In the genomic region with DNA sequence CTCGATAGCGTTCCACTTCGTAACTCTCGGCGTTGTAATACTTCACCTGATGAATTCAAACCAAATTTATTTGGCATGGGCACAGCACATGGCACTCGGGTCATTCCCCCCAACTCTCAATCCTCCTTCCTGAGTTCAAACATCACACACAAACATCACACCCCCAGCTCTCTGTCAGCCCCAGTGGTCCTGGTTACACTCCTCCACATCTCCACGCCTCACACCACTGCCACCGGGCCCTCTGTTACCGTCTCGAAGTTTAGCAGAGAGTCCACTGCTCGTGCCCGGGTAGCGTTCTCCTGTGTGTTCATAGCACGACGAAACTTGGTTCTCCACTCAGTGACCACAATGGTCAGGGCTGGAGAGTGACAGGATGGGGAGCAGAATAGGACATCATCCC, we compare ENCODE assay signal across 25 cellular contexts.
"Had no signal": no experiment of that assay in that cellular context is flagged by ENCODE, and none has a peak within 500 bp of the region (broad histone marks: within the 10 kb centered on the region; RNA-seq: fewer than 3 reads in every experiment).

No MANE protein-coding gene starts in this region.

- H3K27me3 Mint-ChIP-seq: activated B cell treated with CpG ODN at 0.5 μM for 24 hours; activated naive CD4-positive, alpha-beta T cell treated with anti-CD3 and anti-CD28 coated beads, Interleukin-2, amount 10 ng/mL, durations not matched to agents 7 days and 5 days; type B pancreatic cell had no signal

- H3K27me3 ChIP-seq: adrenal gland, breast epithelium, colonic mucosa, esophagus squamous epithelium, gastrocnemius medialis, testis had no signal

- FAIRE-seq: islet of Langerhans had no signal

- ATAC-seq: activated T-cell treated with anti-CD3 and anti-CD28 coated beads, Interleukin-2, amount 50 U/mL, for 4 hours; gastrocnemius medialis; left cardiac atrium; sciatic nerve had no signal

- H3K9me3 ChIP-seq: adrenal gland, breast epithelium, colonic mucosa, esophagus squamous epithelium, gastrocnemius medialis, testis had no signal

- DNase-seq: activated B cell treated with CpG ODN at 0.5 μM for 24 hours; activated CD4-positive, alpha-beta T cell treated with anti-CD3 and anti-CD28 coated beads for 4 hours; activated CD8-positive, alpha-beta memory T cell treated with anti-CD3 and anti-CD28 coated beads, Interleukin-2, amount 50 U/mL, for 48 hours; activated naive CD4-positive, alpha-beta T cell treated with anti-CD3 and anti-CD28 coated beads, Interleukin-2, amount 10 ng/mL, durations not matched to agents 7 days and 5 days; activated T-cell treated with anti-CD3 and anti-CD28 coated beads, Interleukin-2, amount 50 U/mL, for 4 hours; adrenal gland; colonic mucosa; esophagus squamous epithelium; gastrocnemius medialis; head of caudate nucleus; hypothalamus; left cardiac atrium; mesenchymal stem cell; nucleus accumbens; stimulated activated CD4-positive, alpha-beta T cell treated with anti-CD3 and anti-CD28 coated beads, Interleukin-15, amount 100 ng/mL, for 24 hours; stimulated activated naive CD4-positive, alpha-beta T cell; T1000; testis had no signal

- H3K9me3 Mint-ChIP-seq: activated B cell treated with CpG ODN at 0.5 μM for 24 hours; activated naive CD4-positive, alpha-beta T cell treated with anti-CD3 and anti-CD28 coated beads, Interleukin-2, amount 10 ng/mL, durations not matched to agents 7 days and 5 days; activated T-cell treated with anti-CD3 and anti-CD28 coated beads, Interleukin-2, amount 50 U/mL, for 4 hours; nephron; T-helper 1 cell treated with Interleukin-12 subunit alpha and Interleukin-12 subunit beta and Interleukin-4 antibody, amounts not matched to agents 30 μg/mL and 1 μg/mL, for 36 hours; type B pancreatic cell had no signal

- H3K4me3 ChIP-seq: adrenal gland, breast epithelium, colonic mucosa, esophagus squamous epithelium, gastrocnemius medialis, smooth muscle cell, testis had no signal

- H3K27ac Mint-ChIP-seq: activated B cell treated with CpG ODN at 0.5 μM for 24 hours; activated naive CD4-positive, alpha-beta T cell treated with anti-CD3 and anti-CD28 coated beads, Interleukin-2, amount 10 ng/mL, durations not matched to agents 7 days and 5 days; T-helper 1 cell treated with Interleukin-12 subunit alpha and Interleukin-12 subunit beta and Interleukin-4 antibody, amounts not matched to agents 30 μg/mL and 1 μg/mL, for 36 hours; type B pancreatic cell had no signal

- H3K27ac ChIP-seq: adrenal gland, colonic mucosa, esophagus squamous epithelium, gastrocnemius medialis, testis had no signal

- H3K36me3 Mint-ChIP-seq: type B pancreatic cell had no signal

- H3K36me3 ChIP-seq: breast epithelium, colonic mucosa had no signal

- H3K4me3 Mint-ChIP-seq: activated B cell treated with CpG ODN at 0.5 μM for 24 hours; activated naive CD4-positive, alpha-beta T cell treated with anti-CD3 and anti-CD28 coated beads, Interleukin-2, amount 10 ng/mL, durations not matched to agents 7 days and 5 days; activated T-cell treated with anti-CD3 and anti-CD28 coated beads, Interleukin-2, amount 50 U/mL, for 4 hours; T-helper 1 cell treated with Interleukin-12 subunit alpha and Interleukin-12 subunit beta and Interleukin-4 antibody, amounts not matched to agents 30 μg/mL and 1 μg/mL, for 36 hours; type B pancreatic cell had no signal
